ENCODE assay signal across 1 cellular context in the genomic region with DNA sequence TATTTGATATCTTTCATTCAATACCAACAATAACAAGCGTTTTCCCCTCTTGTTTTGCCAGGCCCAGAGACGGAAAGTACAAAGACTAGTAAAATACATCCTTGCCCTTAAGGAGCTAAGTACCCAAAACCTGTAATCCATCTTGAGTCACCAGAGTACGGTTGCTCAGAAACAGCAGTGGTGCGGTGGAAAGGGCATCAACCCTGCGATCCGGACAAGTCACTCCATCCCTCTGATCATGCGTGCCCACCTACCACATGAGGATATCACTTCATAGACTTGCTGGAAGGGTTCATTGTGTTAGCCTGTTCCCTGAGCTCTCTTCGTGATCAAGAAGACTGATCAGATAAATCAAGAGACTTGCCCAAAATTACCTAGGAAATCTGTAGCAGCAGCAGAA.
TF ChIP-seq lines count a peak whose summit lies in the region.

No MANE protein-coding gene starts in this region.

TF ChIP-seq in WTC11, 78 proteins besides CTCF, POLR2A, EP300 and RAD21 (continued from another document):
- TF ChIP-seq ZBTB43 (CRISPR knock-in tag; IDR thresholded peaks at IDR 0.05) (no peak), JAZF1 (CRISPR knock-in tag; IDR thresholded peaks at IDR 0.05) (no peak), NR1H2 (CRISPR knock-in tag; IDR thresholded peaks at IDR 0.05) (no peak), CREM (CRISPR knock-in tag; IDR thresholded peaks at IDR 0.05) (no peak), KAT7 (CRISPR knock-in tag; IDR thresholded peaks at IDR 0.05; ENCODE audit: borderline replicate concordance) (no peak)
- TF ChIP-seq, protein P1, sequence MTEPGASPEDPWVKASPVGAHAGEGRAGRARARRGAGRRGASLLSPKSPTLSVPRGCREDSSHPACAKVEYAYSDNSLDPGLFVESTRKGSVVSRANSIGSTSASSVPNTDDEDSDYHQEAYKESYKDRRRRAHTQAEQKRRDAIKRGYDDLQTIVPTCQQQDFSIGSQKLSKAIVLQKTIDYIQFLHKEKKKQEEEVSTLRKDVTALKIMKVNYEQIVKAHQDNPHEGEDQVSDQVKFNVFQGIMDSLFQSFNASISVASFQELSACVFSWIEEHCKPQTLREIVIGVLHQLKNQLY (CRISPR knock-in tag; IDR thresholded peaks at IDR 0.05): no peak
- TF ChIP-seq, protein P2, sequence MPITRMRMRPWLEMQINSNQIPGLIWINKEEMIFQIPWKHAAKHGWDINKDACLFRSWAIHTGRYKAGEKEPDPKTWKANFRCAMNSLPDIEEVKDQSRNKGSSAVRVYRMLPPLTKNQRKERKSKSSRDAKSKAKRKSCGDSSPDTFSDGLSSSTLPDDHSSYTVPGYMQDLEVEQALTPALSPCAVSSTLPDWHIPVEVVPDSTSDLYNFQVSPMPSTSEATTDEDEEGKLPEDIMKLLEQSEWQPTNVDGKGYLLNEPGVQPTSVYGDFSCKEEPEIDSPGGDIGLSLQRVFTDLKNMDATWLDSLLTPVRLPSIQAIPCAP (CRISPR knock-in tag; IDR thresholded peaks at IDR 0.05): no peak
- TF ChIP-seq, protein P3, sequence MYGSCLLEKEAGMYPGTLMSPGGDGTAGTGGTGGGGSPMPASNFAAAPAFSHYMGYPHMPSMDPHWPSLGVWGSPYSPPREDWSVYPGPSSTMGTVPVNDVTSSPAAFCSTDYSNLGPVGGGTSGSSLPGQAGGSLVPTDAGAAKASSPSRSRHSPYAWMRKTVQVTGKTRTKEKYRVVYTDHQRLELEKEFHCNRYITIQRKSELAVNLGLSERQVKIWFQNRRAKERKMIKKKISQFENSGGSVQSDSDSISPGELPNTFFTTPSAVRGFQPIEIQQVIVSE (CRISPR knock-in tag; IDR thresholded peaks at IDR 0.05; ENCODE audit: borderline replicate concordance): no peak
- TF ChIP-seq, protein P4, sequence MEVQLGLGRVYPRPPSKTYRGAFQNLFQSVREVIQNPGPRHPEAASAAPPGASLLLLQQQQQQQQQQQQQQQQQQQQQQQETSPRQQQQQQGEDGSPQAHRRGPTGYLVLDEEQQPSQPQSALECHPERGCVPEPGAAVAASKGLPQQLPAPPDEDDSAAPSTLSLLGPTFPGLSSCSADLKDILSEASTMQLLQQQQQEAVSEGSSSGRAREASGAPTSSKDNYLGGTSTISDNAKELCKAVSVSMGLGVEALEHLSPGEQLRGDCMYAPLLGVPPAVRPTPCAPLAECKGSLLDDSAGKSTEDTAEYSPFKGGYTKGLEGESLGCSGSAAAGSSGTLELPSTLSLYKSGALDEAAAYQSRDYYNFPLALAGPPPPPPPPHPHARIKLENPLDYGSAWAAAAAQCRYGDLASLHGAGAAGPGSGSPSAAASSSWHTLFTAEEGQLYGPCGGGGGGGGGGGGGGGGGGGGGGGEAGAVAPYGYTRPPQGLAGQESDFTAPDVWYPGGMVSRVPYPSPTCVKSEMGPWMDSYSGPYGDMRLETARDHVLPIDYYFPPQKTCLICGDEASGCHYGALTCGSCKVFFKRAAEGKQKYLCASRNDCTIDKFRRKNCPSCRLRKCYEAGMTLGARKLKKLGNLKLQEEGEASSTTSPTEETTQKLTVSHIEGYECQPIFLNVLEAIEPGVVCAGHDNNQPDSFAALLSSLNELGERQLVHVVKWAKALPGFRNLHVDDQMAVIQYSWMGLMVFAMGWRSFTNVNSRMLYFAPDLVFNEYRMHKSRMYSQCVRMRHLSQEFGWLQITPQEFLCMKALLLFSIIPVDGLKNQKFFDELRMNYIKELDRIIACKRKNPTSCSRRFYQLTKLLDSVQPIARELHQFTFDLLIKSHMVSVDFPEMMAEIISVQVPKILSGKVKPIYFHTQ (CRISPR knock-in tag; IDR thresholded peaks at IDR 0.05): no peak
